Comparison of ENCODE assay signal across 16 cellular contexts in genomic region chr11:65042899-65043298, GRCh38. TPM values are rescaled to one million over a fixed set of nuclear protein-coding genes. Genes with fewer than 3 reads are reported as not detected.
DNase-seq lines count a peak whose midpoint lies in the region; ATAC-seq and TF ChIP-seq lines count a peak whose summit lies in the region.
"Had no signal": no experiment of that assay in that cellular context is flagged by ENCODE, and none has a peak within 500 bp of the region (broad histone marks: within the 10 kb centered on the region; RNA-seq: fewer than 3 reads in every experiment).

No MANE protein-coding gene starts in this region.

- H3K27me3 ChIP-seq in A673 (replicated peaks; ENCODE audit: insufficient read depth, low read depth, low read length, poor library complexity) = no peaks in the 10 kb centered on the region
- no peaks in the 10 kb centered on the region for H3K27me3 ChIP-seq in DND-41 (ENCODE audit: insufficient read depth, low read length, poor library complexity)
- no peaks in the 10 kb centered on the region for H3K27me3 ChIP-seq in prostate gland (replicated peaks; ENCODE audit: insufficient read depth)
- H3K27me3 ChIP-seq: SJSA1 had no signal

- intact Hi-C loops in A673 (cut with micrococcal nuclease; ENCODE audit: unreplicated experiment) (no loop called here), Right ventricle myocardium superior (cut with DNase I) (no loop called here), prostate gland (cut with DNase I) (loop anchor here (5.0 kb wide), 1 partner anchor 39 kb away; the partner anchor contains the start of genes CDCA5 and ZFPL1)

- H3K27me3 Mint-ChIP-seq in immature natural killer cell (ENCODE audit: low read depth in 3 of 3) = peaks cover 0 to 11% (median 4%) of the 10 kb centered on the region in 3 donors

- BruUV-seq in A673 (replicated peaks; lab: Mats Ljungman, UMichigan) = no TSS peak

- H3K9ac ChIP-seq in DND-41 (ENCODE audit: low read depth, low read length) = peak overlapping the region; percentile 91

- no peak for TF ChIP-seq CTCF in A673 (conservative IDR thresholded peaks at IDR 0.05; ENCODE audit: low read depth, low read length)
- TF ChIP-seq CTCF in DND-41 (IDR thresholded peaks at IDR 0.05; ENCODE audit: borderline replicate concordance, extremely low read depth, low read length, poor library complexity, severe bottlenecking) = no peak
- no peak for TF ChIP-seq CTCF in VCaP (conservative IDR thresholded peaks at IDR 0.05)
- TF ChIP-seq CTCF in prostate gland (IDR thresholded peaks at IDR 0.05) = no peak

- H3K27ac Mint-ChIP-seq in immature natural killer cell = no peak overlapping the region

- DNase-seq in A673 (ENCODE audit: low spot score) = no peak
- DNase-seq in DND-41 = no peak
- DNase-seq in immature natural killer cell = no peak
- DNase-seq in Right ventricle myocardium superior = no peak
- no peak for DNase-seq in prostate gland (ENCODE audit: low spot score)
- no peak for DNase-seq in cerebellar cortex (ENCODE audit: low spot score)
- DNase-seq in medulla oblongata (ENCODE audit: extremely low spot score) = no peak
- DNase-seq: activated CD4-positive, alpha-beta T cell treated with anti-CD3 and anti-CD28 coated beads, Interleukin-2, amount 50 U/mL, for 4 hours; aorta; left ventricle myocardium superior; NCI-H1436 treated with DMSO at 0.1 percent for 48 hours; NCI-H748 treated with DMSO at 0.1 percent for 48 hours; stimulated activated CD4-positive, alpha-beta T cell treated with anti-CD3 and anti-CD28 coated beads, Interleukin-4, amount 100 ng/mL, for 24 hours had no signal

- H3K9me3 ChIP-seq in A673 (ENCODE audit: low read depth, low read length, poor library complexity, severe bottlenecking) (no peaks in the 10 kb centered on the region), DND-41 (ENCODE audit: insufficient read depth, low read length, severe bottlenecking) (no peaks in the 10 kb centered on the region), prostate gland (no peaks in the 10 kb centered on the region)

- peaks cover 7% of the 10 kb centered on the region for H3K4me1 ChIP-seq in A673 (ENCODE audit: insufficient read depth, low read length, poor library complexity, severe bottlenecking)
- peaks cover 44% of the 10 kb centered on the region for H3K4me1 ChIP-seq in DND-41 (ENCODE audit: insufficient read depth, low read length)
- H3K4me1 ChIP-seq in prostate gland (replicated peaks) = peaks cover 5% of the 10 kb centered on the region

- H3K4me3 ChIP-seq in A673 (ENCODE audit: low read depth, low read length, poor library complexity, severe bottlenecking) = peak overlapping the region; percentile 91
- H3K4me3 ChIP-seq in DND-41 (ENCODE audit: low read depth in 1 of 2, low read length in 2 of 2) = peak overlapping the region in 1 of 2 experiments; percentile 95; a peak in 2 of 4 replicates
- H3K4me3 ChIP-seq in prostate gland = no peak overlapping the region

- WGBS in prostate gland = 86% methylated on average over 6 of the region's 6 CpGs

- peaks cover 32 to 33% of the 10 kb centered on the region in 2 donors for H3K4me1 Mint-ChIP-seq in immature natural killer cell

- H3K36me3 ChIP-seq in A673 (ENCODE audit: insufficient read depth, low read length, poor library complexity, severe bottlenecking) (peaks cover 23% of the 10 kb centered on the region), DND-41 (ENCODE audit: insufficient read depth, low read length) (peaks cover 45% of the 10 kb centered on the region), prostate gland (peaks cover 0 to 5% of the 10 kb centered on the region in 2 donors)

- H2AFZ ChIP-seq in DND-41 (ENCODE audit: low read depth, low read length) = no peak overlapping the region

- H3K4me3 Mint-ChIP-seq in immature natural killer cell = peak overlapping the region; percentile 74 to 90 (median 84)

- peaks cover 30% of the 10 kb centered on the region for H4K20me1 ChIP-seq in DND-41 (ENCODE audit: insufficient read depth, low read length)

- CTCF ChIA-PET in A673 (lab: Charles Lee) = interaction anchor here (0.6 kb wide), 1 partner anchor 70 kb away, joined by 4 read pairs; no protein-coding TSS in a partner anchor

- H3K4me2 ChIP-seq in DND-41 (ENCODE audit: insufficient read depth, low read length) = peak overlapping the region; percentile 93

- POLR2A ChIA-PET in A673 (lab: Charles Lee; ENCODE audit: low non-redundant PET) = no interaction called here

- H3K27ac ChIP-seq in A673 (ENCODE audit: low read depth, low read length, poor library complexity, severe bottlenecking) (no peak overlapping the region), DND-41 (ENCODE audit: low read length) (no peak overlapping the region), VCaP (peak overlapping the region; percentile 95), prostate gland (no peak overlapping the region)
- H3K27ac ChIP-seq: SJSA1 had no signal

- no peak for TF ChIP-seq POLR2A in prostate gland (IDR thresholded peaks at IDR 0.05)

- peaks cover 42% of the 10 kb centered on the region for H3K79me2 ChIP-seq in DND-41 (ENCODE audit: insufficient read depth, low read length)

- H3K36me3 Mint-ChIP-seq in immature natural killer cell = peaks cover 0 to 4% (median 2%) of the 10 kb centered on the region in 3 donors

- no peak for ATAC-seq in DND-41 (ENCODE audit: insufficient read depth, low read depth)
- ATAC-seq in Right ventricle myocardium superior (ENCODE audit: poor library complexity) = no peak
- ATAC-seq: left ventricle myocardium superior had no signal

- H3K9me3 Mint-ChIP-seq in immature natural killer cell = no peaks in the 10 kb centered on the region

RNA-seq across cellular contexts. Expression of gene SAC3D1, which starts 1.9 kb away (rescaled TPM):
- total RNA-seq in A673 (2021) = 41.9 and 43.9 TPM in 2 replicates
- polyA plus RNA-seq in immature natural killer cell = 10 to 100 TPM in 1 of 3 donors, 1 to 10 TPM in 2; 3.8 to 11.7 (median 9.2) TPM
- 7.8 TPM for total RNA-seq in Right ventricle myocardium superior
- 10 to 100 TPM; 25.0 to 29.4 TPM for total RNA-seq in prostate gland

RNA-seq across cellular contexts. Expression of gene NAALADL1, which starts 15.5 kb away (rescaled TPM):
- total RNA-seq in A673 (2021) (0.50 TPM in 1 of 2 replicates, not detected in the other), Right ventricle myocardium superior (3.1 TPM), prostate gland (10 to 100 TPM in 1 of 2 donors, 1 to 10 TPM in 1; 8.5 to 15.6 TPM)
- polyA plus RNA-seq in immature natural killer cell = 100 to 1,000 TPM in 1 of 3 donors, 10 to 100 TPM in 2; 64.4 to 103 (median 88.7) TPM
- total RNA-seq: HT1080, SJSA1 had no signal

RNA-seq across cellular contexts. Expression of gene SNX15, which starts 15.7 kb away (rescaled TPM):
- total RNA-seq in A673 (2021) (28.3 and 34.7 TPM in 2 replicates), Right ventricle myocardium superior (18.0 TPM), prostate gland (10 to 100 TPM; 23.4 to 25.2 TPM)
- 10 to 100 TPM; 14.5 to 20.6 (median 19.9) TPM for polyA plus RNA-seq in immature natural killer cell

RNA-seq across cellular contexts. Expression of gene ARL2, which starts 28.9 kb away (rescaled TPM):
- total RNA-seq in A673 (2021) (98.9 and 110 TPM in 2 replicates), Right ventricle myocardium superior (126 TPM), prostate gland (100 to 1,000 TPM in 1 of 2 donors, 10 to 100 TPM in 1; 86.5 to 135 TPM)
- 100 to 1,000 TPM in 1 of 3 donors, 10 to 100 TPM in 2; 79.1 to 101 (median 80.1) TPM for polyA plus RNA-seq in immature natural killer cell

RNA-seq across cellular contexts. Expression of gene CDCA5, which starts 40.9 kb away (rescaled TPM):
- total RNA-seq in A673 (2021) = 109 and 119 TPM in 2 replicates
- 1 to 10 TPM; 1.8 to 2.9 (median 2.4) TPM for polyA plus RNA-seq in immature natural killer cell
- total RNA-seq in Right ventricle myocardium superior = 1.4 TPM
- 10 to 100 TPM in 1 of 2 donors, 1 to 10 TPM in 1; 2.3 to 17.8 TPM for total RNA-seq in prostate gland
